24 cellular contexts compared by ENCODE assay signal in the genomic region with DNA sequence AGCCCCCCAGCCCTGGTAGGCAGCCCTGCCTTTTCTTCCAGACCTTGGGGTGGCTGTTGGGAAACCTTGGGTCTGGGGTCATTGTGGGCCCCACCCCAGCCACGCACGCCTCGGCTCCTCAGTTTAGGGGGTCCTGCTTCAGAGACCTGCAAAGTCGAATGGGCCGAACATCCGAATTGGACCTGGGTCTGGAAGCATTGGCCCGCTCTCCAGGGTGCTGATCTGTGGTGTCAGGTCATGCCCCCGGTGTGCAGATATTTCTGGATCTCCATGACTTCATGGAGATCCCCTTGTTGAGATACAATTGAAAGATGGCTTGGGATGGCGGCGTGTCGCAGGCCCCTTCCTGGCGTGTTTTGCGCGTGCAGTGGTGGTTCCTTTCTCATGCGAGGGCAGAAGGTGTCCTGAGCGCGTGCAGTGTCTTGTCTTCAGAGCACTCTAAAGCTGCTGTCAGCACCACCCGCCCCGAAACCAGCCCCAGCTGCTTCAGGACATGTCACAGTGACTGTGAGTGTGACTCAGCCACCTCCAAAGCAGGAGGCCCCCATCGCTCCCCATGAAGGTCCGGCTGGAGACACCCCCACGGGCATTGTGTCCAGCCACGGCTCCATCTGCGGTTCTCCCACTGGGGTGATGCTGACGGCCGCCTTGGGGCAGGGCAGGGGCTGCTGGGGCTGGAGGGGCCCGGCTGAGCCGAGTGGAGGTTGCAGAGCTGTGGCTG.
"Had no signal": no experiment of that assay in that cellular context is flagged by ENCODE, and none has a peak within 500 bp of the region (broad histone marks: within the 10 kb centered on the region; RNA-seq: fewer than 3 reads in every experiment).

No MANE protein-coding gene starts in this region.

- H3K27ac ChIP-seq: brain microvascular endothelial cell, thyroid gland, upper lobe of right lung had no signal

- ATAC-seq: activated CD8-positive, alpha-beta memory T cell treated with anti-CD3 and anti-CD28 coated beads, Interleukin-2, amount 10 ng/mL, durations not matched to agents 7 days and 5 days; activated CD8-positive, alpha-beta T cell treated with anti-CD3 and anti-CD28 coated beads for 36 hours; left lobe of liver; naive thymus-derived CD4-positive, alpha-beta T cell; stimulated activated naive CD8-positive, alpha-beta T cell treated with anti-CD3 and anti-CD28 coated beads, Interleukin-15, Interleukin-2, amounts not matched to agents 100 U/mL and 50 U/mL, for 24 hours; T-helper 17 cell; upper lobe of right lung had no signal

- H3K4me1 ChIP-seq: thyroid gland, upper lobe of right lung had no signal

- H3K27ac Mint-ChIP-seq: activated CD8-positive, alpha-beta memory T cell treated with anti-CD3 and anti-CD28 coated beads, Interleukin-2, amount 10 ng/mL, durations not matched to agents 7 days and 5 days; activated CD8-positive, alpha-beta T cell treated with anti-CD3 and anti-CD28 coated beads for 36 hours; activated naive CD4-positive, alpha-beta T cell treated with anti-CD3 and anti-CD28 coated beads, Interleukin-2, amount 50 U/mL, for 24 hours; activated T-helper 1 cell treated with anti-CD3 and anti-CD28 coated beads, Interleukin-12 subunit alpha, Interleukin-12 subunit beta, Interleukin-2, Interleukin-4 antibody, amounts not matched to agents 30 ng/mL and 10 ng/mL and 1 ng/mL, durations not matched to agents 14 hours and 24 hours and 36 hours had no signal

- H3K36me3 Mint-ChIP-seq: activated CD8-positive, alpha-beta memory T cell treated with anti-CD3 and anti-CD28 coated beads, Interleukin-2, amount 10 ng/mL, durations not matched to agents 7 days and 5 days had no signal

- H3K27me3 ChIP-seq: brain microvascular endothelial cell, thyroid gland, upper lobe of right lung had no signal

- H3K4me3 Mint-ChIP-seq: activated CD8-positive, alpha-beta memory T cell treated with anti-CD3 and anti-CD28 coated beads, Interleukin-2, amount 10 ng/mL, durations not matched to agents 7 days and 5 days; activated CD8-positive, alpha-beta T cell treated with anti-CD3 and anti-CD28 coated beads for 36 hours; activated naive CD4-positive, alpha-beta T cell treated with anti-CD3 and anti-CD28 coated beads, Interleukin-2, amount 50 U/mL, for 24 hours; activated T-helper 1 cell treated with anti-CD3 and anti-CD28 coated beads, Interleukin-12 subunit alpha, Interleukin-12 subunit beta, Interleukin-2, Interleukin-4 antibody, amounts not matched to agents 30 ng/mL and 10 ng/mL and 1 ng/mL, durations not matched to agents 14 hours and 24 hours and 36 hours; dendritic cell treated with granulocyte-macrophage colony-stimulating factor and Interleukin-4, amounts not matched to agents 40 ng/mL and 50 ng/mL, for 4 days; immature natural killer cell; naive thymus-derived CD4-positive, alpha-beta T cell; T-helper 17 cell had no signal

- H3K27me3 Mint-ChIP-seq: activated CD8-positive, alpha-beta memory T cell treated with anti-CD3 and anti-CD28 coated beads, Interleukin-2, amount 10 ng/mL, durations not matched to agents 7 days and 5 days; activated CD8-positive, alpha-beta T cell treated with anti-CD3 and anti-CD28 coated beads for 36 hours; activated naive CD4-positive, alpha-beta T cell treated with anti-CD3 and anti-CD28 coated beads, Interleukin-2, amount 50 U/mL, for 24 hours; dendritic cell treated with granulocyte-macrophage colony-stimulating factor and Interleukin-4, amounts not matched to agents 40 ng/mL and 50 ng/mL, for 4 days; naive thymus-derived CD4-positive, alpha-beta T cell; progenitor cell of endocrine pancreas; T-helper 17 cell had no signal

- H3K4me3 ChIP-seq: lung, thyroid gland, upper lobe of right lung had no signal

- H3K9me3 Mint-ChIP-seq: activated CD8-positive, alpha-beta T cell treated with anti-CD3 and anti-CD28 coated beads for 36 hours; activated naive CD4-positive, alpha-beta T cell treated with anti-CD3 and anti-CD28 coated beads, Interleukin-2, amount 50 U/mL, for 24 hours; activated T-helper 1 cell treated with anti-CD3 and anti-CD28 coated beads, Interleukin-12 subunit alpha, Interleukin-12 subunit beta, Interleukin-2, Interleukin-4 antibody, amounts not matched to agents 30 ng/mL and 10 ng/mL and 1 ng/mL, durations not matched to agents 14 hours and 24 hours and 36 hours; dendritic cell treated with granulocyte-macrophage colony-stimulating factor and Interleukin-4, amounts not matched to agents 40 ng/mL and 50 ng/mL, for 4 days; immature natural killer cell; naive thymus-derived CD4-positive, alpha-beta T cell had no signal

- H3K4me1 Mint-ChIP-seq: activated naive CD4-positive, alpha-beta T cell treated with anti-CD3 and anti-CD28 coated beads, Interleukin-2, amount 50 U/mL, for 24 hours had no signal

- H3K9me3 ChIP-seq: thyroid gland, upper lobe of right lung had no signal

- DNase-seq: activated CD4-positive, alpha-beta T cell treated with anti-CD3 and anti-CD28 coated beads for 48 hours; activated CD8-positive, alpha-beta memory T cell treated with anti-CD3 and anti-CD28 coated beads, Interleukin-2, amount 10 ng/mL, durations not matched to agents 7 days and 5 days; activated CD8-positive, alpha-beta T cell treated with anti-CD3 and anti-CD28 coated beads for 36 hours; activated gamma-delta T cell treated with Interleukin-2 at 50 U/mL for 16 hours; activated T-cell treated with anti-CD3 and anti-CD28 coated beads for 4 hours; aorta; brain microvascular endothelial cell; caudate nucleus; effector CD4-positive, alpha-beta T cell; erythroblast; immature natural killer cell; naive thymus-derived CD4-positive, alpha-beta T cell; retina; stimulated activated CD4-positive, alpha-beta T cell treated with anti-CD3 and anti-CD28 coated beads, Interleukin-4, amount 100 ng/mL, for 4 hours; stimulated activated naive CD8-positive, alpha-beta T cell treated with anti-CD3 and anti-CD28 coated beads, Interleukin-15, Interleukin-2, amounts not matched to agents 100 U/mL and 50 U/mL, for 24 hours; T-helper 17 cell; thyroid gland; upper lobe of right lung had no signal
